ENCODE assay signal across 1 cellular context in genomic region chr12:123949118-123949774, GRCh38.
TF ChIP-seq lines count a peak whose summit lies in the region.

No MANE protein-coding gene starts in this region.

TF ChIP-seq in HepG2, 621 proteins besides CTCF, POLR2A, EP300 and RAD21 (continued from another document and continues in another):
- TF ChIP-seq CREM (IDR thresholded peaks at IDR 0.05) (peak; percentile 26; the same call in 1 of the 2 replicates), CREM (CRISPR knock-in tag; IDR thresholded peaks at IDR 0.05) (no peak), ZFY (CRISPR knock-in tag; IDR thresholded peaks at IDR 0.05) (peak; percentile 50), SIX1 (CRISPR knock-in tag; IDR thresholded peaks at IDR 0.05; ENCODE audit: borderline replicate concordance) (0 out of 2 replicates have a peak, but pooled peaks have one; percentile 21), ZNF251 (CRISPR knock-in tag; IDR thresholded peaks at IDR 0.05) (no peak), ZNF687 (CRISPR knock-in tag; IDR thresholded peaks at IDR 0.05) (peak; percentile 62), ZNF713 (CRISPR knock-in tag; IDR thresholded peaks at IDR 0.05) (peak; percentile 72; the same call in 1 of the 2 replicates), HNF1B (CRISPR knock-in tag; IDR thresholded peaks at IDR 0.05) (no peak), ZSCAN5A (CRISPR knock-in tag; IDR thresholded peaks at IDR 0.05; ENCODE audit: borderline replicate concordance) (no peak), SPEN (CRISPR knock-in tag; IDR thresholded peaks at IDR 0.05; ENCODE audit: low read depth) (0 out of 2 replicates have a peak, but pooled peaks have one; percentile 24), ARID4A (CRISPR knock-in tag; IDR thresholded peaks at IDR 0.05; ENCODE audit: borderline replicate concordance) (no peak; the same call in 1 of the 2 replicates), ZNF24 (IDR thresholded peaks at IDR 0.05) (no peak), FOXK2 (IDR thresholded peaks at IDR 0.05) (no peak), MXI1 (IDR thresholded peaks at IDR 0.05; ENCODE audit: borderline replicate concordance, low read depth, low read length) (no peak), ZNF574 (CRISPR knock-in tag; IDR thresholded peaks at IDR 0.05) (no peak), HMGXB4 (CRISPR knock-in tag; IDR thresholded peaks at IDR 0.05; ENCODE audit: borderline replicate concordance in 1 of 2, low read depth in 1 of 2) (peak in 1 of 2 experiments; percentile 51; a peak in 2 of 4 replicates), TCF7 (IDR thresholded peaks at IDR 0.05; ENCODE audit: low read depth) (0 out of 2 replicates have a peak, but pooled peaks have one; percentile 3), SRSF9 (IDR thresholded peaks at IDR 0.05; ENCODE audit: borderline replicate concordance, insufficient read depth, low read depth, low read length, poor library complexity, severe bottlenecking) (no peak), ZNF382 (CRISPR knock-in tag; IDR thresholded peaks at IDR 0.05; ENCODE audit: borderline replicate concordance) (no peak), ZFX (CRISPR knock-in tag; IDR thresholded peaks at IDR 0.05; ENCODE audit: low read depth) (peak; percentile 61), STAT6 (CRISPR knock-in tag; IDR thresholded peaks at IDR 0.05; ENCODE audit: borderline replicate concordance) (0 out of 2 replicates have a peak, but pooled peaks have one; percentile 60), ZBTB4 (CRISPR knock-in tag; IDR thresholded peaks at IDR 0.05; ENCODE audit: borderline replicate concordance) (0 out of 2 replicates have a peak, but pooled peaks have one; percentile 63), ZSCAN31 (CRISPR knock-in tag; IDR thresholded peaks at IDR 0.05; ENCODE audit: low read depth) (0 out of 2 replicates have a peak, but pooled peaks have one; percentile 47), SMARCE1 (IDR thresholded peaks at IDR 0.05; ENCODE audit: borderline replicate concordance) (no peak), ZNF724P (CRISPR knock-in tag; IDR thresholded peaks at IDR 0.05; ENCODE audit: borderline replicate concordance) (0 out of 2 replicates have a peak, but pooled peaks have one; percentile 7)
